Comparison of ENCODE assay signal across 27 cellular contexts in genomic region chr4:184544711-184545409, GRCh38.
A peak's percentile ranks its signal among the peaks of the same experiment; 100 is the strongest.
DNase-seq lines count a peak whose midpoint lies in the region; ATAC-seq, FAIRE-seq and TF ChIP-seq lines count a peak whose summit lies in the region.
"Had no signal": no experiment of that assay in that cellular context is flagged by ENCODE, and none has a peak within 500 bp of the region (broad histone marks: within the 10 kb centered on the region; RNA-seq: fewer than 3 reads in every experiment).

No MANE protein-coding gene starts in this region.

- no peak overlapping the region for H3K4me3 ChIP-seq in A673 (ENCODE audit: low read depth, low read length, poor library complexity, severe bottlenecking)
- no peak overlapping the region for H3K4me3 ChIP-seq in NB4 (ENCODE audit: low read depth, low read length)
- no peak overlapping the region for H3K4me3 ChIP-seq in GM12878
- H3K4me3 ChIP-seq: BLaER1 treated with 17β-estradiol and CSF1 and Interleukin-3, amounts not matched to agents 10 nM and 100 nM; suprapubic skin had no signal

- CTCF ChIA-PET in A673 (lab: Charles Lee) = no interaction called here
- CTCF ChIA-PET in GM12878 (lab: Yijun Ruan, JAX) = interaction anchor here (1.6 kb wide), 1 partner anchor 265 kb away, joined by 4 read pairs; no protein-coding TSS in a partner anchor

- in situ Hi-C loops in GM12878 (cut with MboI) = no loop called here
- in situ Hi-C loops in G401 (cut with HindIII; ENCODE audit: low sequenced_read_pairs) = no loop called here

- no peaks in the 10 kb centered on the region for H3K36me3 ChIP-seq in A673 (ENCODE audit: insufficient read depth, low read length, poor library complexity, severe bottlenecking)
- no peaks in the 10 kb centered on the region for H3K36me3 ChIP-seq in GM12878 (ENCODE audit: control insufficient read depth in 2 of 2, insufficient read depth in 2 of 2, low read length in 1 of 2)
- H3K36me3 ChIP-seq: BLaER1 treated with 17β-estradiol and CSF1 and Interleukin-3, amounts not matched to agents 10 nM and 100 nM; suprapubic skin had no signal

- H3K9me3 ChIP-seq in A673 (ENCODE audit: low read depth, low read length, poor library complexity, severe bottlenecking) = no peaks in the 10 kb centered on the region
- H3K9me3 ChIP-seq in GM12878 (replicated peaks; ENCODE audit: control insufficient read depth, insufficient read depth, low read length) = no peaks in the 10 kb centered on the region
- H3K9me3 ChIP-seq: suprapubic skin had no signal

- H3K27me3 ChIP-seq in A673 (replicated peaks; ENCODE audit: insufficient read depth, low read depth, low read length, poor library complexity) (no peaks in the 10 kb centered on the region), GM12878 (replicated peaks in 1 of 2; ENCODE audit: control insufficient read depth in 2 of 2, insufficient read depth in 2 of 2, low read length in 1 of 2) (no peaks in the 10 kb centered on the region)
- H3K27me3 ChIP-seq: BLaER1 treated with 17β-estradiol and CSF1 and Interleukin-3, amounts not matched to agents 10 nM and 100 nM; suprapubic skin had no signal

- SMC1A ChIA-PET in GM12878 (lab: Charles Lee; ENCODE audit: uncharacterized antibody, unreplicated experiment) = no interaction called here

- H3K4me1 ChIP-seq in A673 (ENCODE audit: insufficient read depth, low read length, poor library complexity, severe bottlenecking) = peaks cover 3% of the 10 kb centered on the region
- H3K4me1 ChIP-seq in GM12878 (ENCODE audit: control insufficient read depth, insufficient read depth, low read length) = peaks cover 3% of the 10 kb centered on the region; the same call in 1 of the 2 replicates

- TF ChIP-seq RAD21 in GM12878 (IDR thresholded peaks at IDR 0.05; ENCODE audit: insufficient read depth, low read depth, low read length) = no peak

- TF ChIP-seq POLR2A in NB4 (IDR thresholded peaks at IDR 0.05; ENCODE audit: extremely low read depth, insufficient read length) = no peak
- no peak for TF ChIP-seq POLR2A in GM12878 (IDR thresholded peaks at IDR 0.05; ENCODE audit: low read depth, low read length)

- ATAC-seq in GM12878 = peak; percentile 58
- ATAC-seq in GM19035 (IDR thresholded peaks at IDR 0.05; ENCODE audit: unreplicated experiment) = no peak
- ATAC-seq in HG03175 (IDR thresholded peaks at IDR 0.05; ENCODE audit: unreplicated experiment) = no peak
- ATAC-seq: natural killer cell had no signal

- intact Hi-C loops in A673 (cut with micrococcal nuclease; ENCODE audit: unreplicated experiment) (no loop called here), GM12878 (cut with micrococcal nuclease; ENCODE audit: unreplicated experiment) (no loop called here)

- POLR2A ChIA-PET in A673 (lab: Charles Lee; ENCODE audit: low non-redundant PET) = interaction anchor here (0.7 kb wide), 1 partner anchor 52 kb away, joined by 5 read pairs; no protein-coding TSS in a partner anchor
- POLR2A ChIA-PET in GM12878 (lab: Charles Lee) = no interaction called here

- no peaks in the 10 kb centered on the region for H3K79me2 ChIP-seq in GM12878 (ENCODE audit: control insufficient read depth, insufficient read depth, low read length)

- TF ChIP-seq CTCF in A673 (conservative IDR thresholded peaks at IDR 0.05; ENCODE audit: low read depth, low read length) = no peak
- no peak for TF ChIP-seq CTCF in NB4 (IDR thresholded peaks at IDR 0.05; ENCODE audit: low read depth, low read length)
- TF ChIP-seq CTCF in GM12878 (IDR thresholded peaks at IDR 0.05 in 2 of 3, conservative IDR thresholded peaks at IDR 0.05 in 1 of 3; ENCODE audit: control insufficient read depth in 2 of 3, extremely low read depth in 1 of 3, insufficient read depth in 1 of 3, low read depth in 3 of 3, low read length in 3 of 3) = no peak

- no peak overlapping the region for H3K27ac ChIP-seq in A673 (ENCODE audit: low read depth, low read length, poor library complexity, severe bottlenecking)
- no peak overlapping the region for H3K27ac ChIP-seq in GM12878 (ENCODE audit: control insufficient read depth, insufficient read depth)
- H3K27ac ChIP-seq: BLaER1 treated with 17β-estradiol and CSF1 and Interleukin-3, amounts not matched to agents 10 nM and 100 nM; suprapubic skin; VCaP had no signal

- H2AFZ ChIP-seq in GM12878 (ENCODE audit: control insufficient read depth, low read depth, low read length) = no peak overlapping the region

- peak; percentile 43 for DNase-seq in A673 (ENCODE audit: low spot score)
- peak; percentile 17 for DNase-seq in H4 (ENCODE audit: low spot score)
- peak; percentile 11 for DNase-seq in NB4 (ENCODE audit: low read depth)
- no peak for DNase-seq in GM12878 (ENCODE audit: low read depth, low spot score)
- DNase-seq in G401 (ENCODE audit: low spot score) = no peak
- DNase-seq in NCI-H1417 treated with DMSO at 0.1 percent for 48 hours (lab: John Stamatoyannopoulos, UW) = no peak
- DNase-seq: activated CD4-positive, alpha-beta T cell treated with anti-CD3 and anti-CD28 coated beads, Interleukin-2, amount 10 ng/mL, durations not matched to agents 7 days and 5 days; activated gamma-delta T cell; activated T-cell treated with anti-CD3 and anti-CD28 coated beads, Interleukin-2, amount 50 U/mL, for 24 hours; Calu3; caudate nucleus; H9; head of caudate nucleus; kidney; MM.1S; natural killer cell; NCI-H187; NCI-H2171 treated with DMSO at 0.1 percent for 48 hours; NCI-H510A treated with DMSO at 0.1 percent for 48 hours; occipital lobe; stimulated activated naive CD4-positive, alpha-beta T cell had no signal

- BruUV-seq in A673 (replicated peaks; lab: Mats Ljungman, UMichigan) = no TSS peak
- no TSS peak for BruUV-seq in GM12878 (replicated peaks; lab: Mats Ljungman, UMichigan)

- H3K4me2 ChIP-seq in GM12878 (ENCODE audit: control insufficient read depth, insufficient read depth) = no peak overlapping the region
- H3K4me2 ChIP-seq: BLaER1 treated with 17β-estradiol and CSF1 and Interleukin-3, amounts not matched to agents 10 nM and 100 nM had no signal

- 63% methylated on average over 4 of the region's 4 CpGs for WGBS in GM12878 (ENCODE audit: insufficient coverage, insufficient replicate concordance, low lambda C conversion rate, missing lambda C conversion rate)

- RAD21 ChIA-PET in GM12878 (lab: Charles Lee; ENCODE audit: unreplicated experiment) = no interaction called here

- no peak for FAIRE-seq in GM12878 (lab: Jason Lieb, UNC)
- FAIRE-seq: endothelial cell of umbilical vein had no signal

- no peak for TF ChIP-seq EP300 in GM12878 (IDR thresholded peaks at IDR 0.05; ENCODE audit: borderline replicate concordance in 1 of 2, control insufficient read depth in 1 of 2, low read depth in 2 of 2, low read length in 2 of 2)

- no peak overlapping the region for H3K9ac ChIP-seq in GM12878 (ENCODE audit: control insufficient read depth, insufficient read depth, low read length)
- H3K9ac ChIP-seq: BLaER1 treated with 17β-estradiol and CSF1 and Interleukin-3, amounts not matched to agents 10 nM and 100 nM had no signal

- no peaks in the 10 kb centered on the region for H4K20me1 ChIP-seq in GM12878 (ENCODE audit: control insufficient read depth, insufficient read depth)
- H4K20me1 ChIP-seq: BLaER1 treated with 17β-estradiol and CSF1 and Interleukin-3, amounts not matched to agents 10 nM and 100 nM had no signal

TF ChIP-seq in GM12878, 131 proteins besides CTCF, POLR2A, EP300 and RAD21:
- TF ChIP-seq NR2C1 (IDR thresholded peaks at IDR 0.05) (no peak), RAD51 (IDR thresholded peaks at IDR 0.05) (peak; percentile 44; the same call in 1 of the 2 replicates)

Comparison
In these comparisons a context has a peak if more than half of its experiments do, and no peak if none do; other contexts are left out.
1. DNase-seq: peak in A673 (single experiment), H4 (single experiment) and NB4 (single experiment); none in GM12878 (single experiment), G401 (single experiment) and NCI-H1417 treated with DMSO at 0.1 percent for 48 hours (single experiment).